In genomic region chr13:52127783-52128702, GRCh38 we compare ENCODE assay signal across 8 cellular contexts. TPM values are rescaled to one million over a fixed set of nuclear protein-coding genes. Genes with fewer than 3 reads are reported as not detected.
DNase-seq lines count a peak whose midpoint lies in the region; ATAC-seq and TF ChIP-seq lines count a peak whose summit lies in the region.

No MANE protein-coding gene starts in this region.

- H3K27ac Mint-ChIP-seq in naive thymus-derived CD4-positive, alpha-beta T cell: peak overlapping the region in 3 of 9 donors; percentile 3 to 19 (median 4)

- WGBS in HUES64: 4% methylated on average over 33 of the region's 33 CpGs

- peak; percentile 83 to 92 for TF ChIP-seq CTCF in fibroblast of lung (conservative IDR thresholded peaks at IDR 0.05 in 1 of 2, IDR thresholded peaks at IDR 0.05 in 1 of 2; ENCODE audit: low read depth in 1 of 2, low read length in 2 of 2)

- intact Hi-C loops in naive thymus-derived CD4-positive, alpha-beta T cell (cut with micrococcal nuclease): loop anchor here (1.0 to 5.0 kb wide), 15 partner anchors 31 to 1001 kb away; partner anchors contain the start of genes TMEM272 (in 2 of the 2), ALG11 (in 1 of the 2), INTS6 (in 1 of the 2) and NEK3 (in 1 of the 2)

- peak in 12 of 14 donors; percentile 4 to 61 (median 20) for DNase-seq in C1 segment of cervical spinal cord (lab: John Stamatoyannopoulos, UW)
- DNase-seq in OCI-M1 (lab: John Stamatoyannopoulos, UW): peak; percentile 86
- peak; percentile 67 to 68 for DNase-seq in activated T-cell treated with anti-CD3 and anti-CD28 coated beads, Interleukin-2, amount 50 U/mL, for 48 hours
- peak; percentile 67 to 71 for DNase-seq in fibroblast of lung (ENCODE audit: low read depth in 2 of 2)
- peak; percentile 13 to 78 (median 68) for DNase-seq in naive thymus-derived CD4-positive, alpha-beta T cell

- CTCF ChIA-PET in naive thymus-derived CD4-positive, alpha-beta T cell (lab: Charles Lee): interaction anchor here (0.6 to 3.1 kb wide), 20 partner anchors 10 to 693 kb away, joined by 3 to 31 read pairs (median 4); partner anchors contain the start of gene ALG11

- H3K4me2 ChIP-seq in fibroblast of lung (ENCODE audit: extremely low read depth, insufficient read depth, low read length): peak overlapping the region; percentile 61

- POLR2A ChIA-PET in naive thymus-derived CD4-positive, alpha-beta T cell (lab: Charles Lee): interaction anchor here (0.6 kb wide), 1 partner anchor 226 kb away, joined by 3 read pairs; no protein-coding TSS in a partner anchor

- H3K4me3 Mint-ChIP-seq in naive thymus-derived CD4-positive, alpha-beta T cell: peak overlapping the region; percentile 85 to 94 (median 88)

- peaks cover 11 to 21% (median 18%) of the 10 kb centered on the region in 7 donors for H3K4me1 Mint-ChIP-seq in naive thymus-derived CD4-positive, alpha-beta T cell

- peaks cover 0 to 21% (median 6%) of the 10 kb centered on the region in 5 donors for H3K27me3 Mint-ChIP-seq in naive thymus-derived CD4-positive, alpha-beta T cell

- H3K9me3 Mint-ChIP-seq in naive thymus-derived CD4-positive, alpha-beta T cell: no peaks in the 10 kb centered on the region

- H3K79me2 ChIP-seq in fibroblast of lung (ENCODE audit: control insufficient read depth, insufficient read depth, low read length): no peaks in the 10 kb centered on the region

- H3K36me3 Mint-ChIP-seq in naive thymus-derived CD4-positive, alpha-beta T cell: peaks cover 5 to 21% (median 20%) of the 10 kb centered on the region in 5 donors

- H3K36me3 ChIP-seq in HUES64 (ENCODE audit: insufficient read depth, low read length) (peaks cover 25% of the 10 kb centered on the region), fibroblast of lung (ENCODE audit: control insufficient read depth, insufficient read depth, low read length) (peaks cover 1% of the 10 kb centered on the region), subcutaneous abdominal adipose tissue (ENCODE audit: control insufficient read depth in 5 of 5, insufficient read depth in 5 of 5, low read length in 5 of 5) (peaks cover 12 to 24% (median 21%) of the 10 kb centered on the region in 5 donors)
- no peaks in the 10 kb centered on the region for H3K36me3 ChIP-seq in naive thymus-derived CD4-positive, alpha-beta T cell (ENCODE audit: control insufficient read depth in 2 of 3, insufficient read depth in 3 of 3, low read length in 3 of 3)

- H3K4me1 ChIP-seq in HUES64 (ENCODE audit: insufficient read depth, low read length) (no peaks in the 10 kb centered on the region), fibroblast of lung (ENCODE audit: control insufficient read depth, extremely low read depth, insufficient read depth, low read length) (peaks cover 3% of the 10 kb centered on the region), subcutaneous abdominal adipose tissue (ENCODE audit: control insufficient read depth in 5 of 5, insufficient read depth in 5 of 5, low read length in 5 of 5) (peaks cover 6 to 21% (median 20%) of the 10 kb centered on the region in 5 donors)
- H3K4me1 ChIP-seq in naive thymus-derived CD4-positive, alpha-beta T cell (ENCODE audit: control insufficient read depth in 2 of 2, insufficient read depth in 2 of 2, low read length in 2 of 2): peaks cover 11 to 13% of the 10 kb centered on the region in 2 donors

- H2AFZ ChIP-seq in fibroblast of lung (ENCODE audit: low read length): peak overlapping the region; percentile 24

- no peaks in the 10 kb centered on the region for H4K20me1 ChIP-seq in fibroblast of lung (ENCODE audit: control insufficient read depth, extremely low read depth, insufficient read depth, low read length)

- H3K27ac ChIP-seq in HUES64 (ENCODE audit: low read depth, low read length) (no peak overlapping the region), fibroblast of lung (ENCODE audit: insufficient read depth, low read length) (no peak overlapping the region), subcutaneous abdominal adipose tissue (ENCODE audit: low read depth, low read length) (no peak overlapping the region)
- no peak overlapping the region for H3K27ac ChIP-seq in naive thymus-derived CD4-positive, alpha-beta T cell (ENCODE audit: low read depth, low read length)

- 0 out of 2 replicates have a peak, but pooled peaks cover 4% of the 10 kb centered on the region for H3K9me3 ChIP-seq in HUES64 (ENCODE audit: insufficient read depth, low read depth, low read length)
- no peaks in the 10 kb centered on the region for H3K9me3 ChIP-seq in fibroblast of lung (ENCODE audit: control insufficient read depth, insufficient read depth, low read depth, low read length)
- no peaks in the 10 kb centered on the region for H3K9me3 ChIP-seq in naive thymus-derived CD4-positive, alpha-beta T cell (ENCODE audit: control insufficient read depth in 2 of 3, low read length in 3 of 3)
- no peaks in the 10 kb centered on the region for H3K9me3 ChIP-seq in subcutaneous abdominal adipose tissue (ENCODE audit: control insufficient read depth in 5 of 5, low read length in 5 of 5)

- H3K9ac ChIP-seq in HUES64 (ENCODE audit: low read depth, low read length) (0 out of 2 replicates have a peak overlapping the region, but pooled peaks have one; percentile 13), fibroblast of lung (ENCODE audit: insufficient read depth, low read length) (no peak overlapping the region), subcutaneous abdominal adipose tissue (ENCODE audit: low read length in 5 of 5) (peak overlapping the region; percentile 6 to 66 (median 39))

- peaks cover 7% of the 10 kb centered on the region; the same call in 1 of the 2 replicates for H3K27me3 ChIP-seq in HUES64 (ENCODE audit: insufficient read depth, low read length)
- no peaks in the 10 kb centered on the region for H3K27me3 ChIP-seq in fibroblast of lung (ENCODE audit: control insufficient read depth, insufficient read depth, low read length)
- no peaks in the 10 kb centered on the region for H3K27me3 ChIP-seq in naive thymus-derived CD4-positive, alpha-beta T cell (ENCODE audit: control insufficient read depth in 2 of 2, insufficient read depth in 2 of 2, low read length in 2 of 2)
- H3K27me3 ChIP-seq in subcutaneous abdominal adipose tissue (ENCODE audit: control insufficient read depth in 5 of 5, insufficient read depth in 4 of 5, low read length in 5 of 5): no peaks in the 10 kb centered on the region

- H3K4me3 ChIP-seq in HUES64 (ENCODE audit: low read length) (peak overlapping the region; percentile 61), fibroblast of lung (replicated peaks in 1 of 4; ENCODE audit: control extremely low read depth in 1 of 4, insufficient read depth in 1 of 4, low read depth in 3 of 4, low read length in 4 of 4) (peak overlapping the region; percentile 49 to 71 (median 56)), subcutaneous abdominal adipose tissue (ENCODE audit: low read depth in 1 of 5, low read length in 5 of 5) (peak overlapping the region; percentile 63 to 78 (median 74))
- peak overlapping the region; percentile 51 for H3K4me3 ChIP-seq in naive thymus-derived CD4-positive, alpha-beta T cell (ENCODE audit: low read length)

- ATAC-seq in GM19372 (IDR thresholded peaks at IDR 0.05; ENCODE audit: low read depth, unreplicated experiment): peak; percentile 50
- peak; percentile 79 for ATAC-seq in naive thymus-derived CD4-positive, alpha-beta T cell

RNA-seq across cellular contexts. Expression of gene NEK5, which starts 0.8 kb away (rescaled TPM):
- 0.15 TPM for polyA plus RNA-seq in HUES64 (2013, experiment 1 of 2)
- 0.13 TPM for polyA plus RNA-seq in HUES64 (2013, experiment 2 of 2)
- under 0.01 TPM in 2 replicates for total RNA-seq in fibroblast of lung
- 0.03 TPM in 2 replicates for polyA plus RNA-seq in fibroblast of lung
- 0.13 and 0.27 TPM in 2 replicates for polyA plus RNA-seq in fibroblast of lung (2012)
- not detected in 2 replicates for polyA minus RNA-seq in fibroblast of lung (ENCODE audit: low replicate concordance)
- not detected for total RNA-seq in naive thymus-derived CD4-positive, alpha-beta T cell
- under 1 TPM in 1 of 2 donors, not detected in 1; 0.14 TPM for polyA plus RNA-seq in naive thymus-derived CD4-positive, alpha-beta T cell

RNA-seq across cellular contexts. Expression of gene NEK3, which starts 31.4 kb away (rescaled TPM):
- 17.6 TPM for polyA plus RNA-seq in HUES64 (2013, experiment 1 of 2)
- polyA plus RNA-seq in HUES64 (2013, experiment 2 of 2): 29.9 TPM
- total RNA-seq in fibroblast of lung: 11.6 and 20.8 TPM in 2 replicates
- 12.7 and 12.8 TPM in 2 replicates for polyA plus RNA-seq in fibroblast of lung
- polyA plus RNA-seq in fibroblast of lung (2012): 7.8 and 21.3 TPM in 2 replicates
- 5.2 and 5.3 TPM in 2 replicates for polyA minus RNA-seq in fibroblast of lung (ENCODE audit: low replicate concordance)
- 1 to 10 TPM; 4.4 to 7.8 (median 4.5) TPM for total RNA-seq in naive thymus-derived CD4-positive, alpha-beta T cell
- 10 to 100 TPM in 1 of 2 donors, 1 to 10 TPM in 1; 5.0 to 17.5 TPM for polyA plus RNA-seq in naive thymus-derived CD4-positive, alpha-beta T cell

Comparison
In these comparisons a context has a peak if more than half of its experiments do, and no peak if none do; other contexts are left out.
1. DNase-seq: peak in every context shown above with its lines; median percentile 86 in OCI-M1; 69 in fibroblast of lung; 68 in naive thymus-derived CD4-positive, alpha-beta T cell; 68 in activated T-cell treated with anti-CD3 and anti-CD28 coated beads, Interleukin-2, amount 50 U/mL, for 48 hours; 20 in C1 segment of cervical spinal cord.